Comparison of ENCODE assay signal across 11 cellular contexts in genomic region chr12:82012176-82012575, GRCh38.
"Had no signal": no experiment of that assay in that cellular context is flagged by ENCODE, and none has a peak within 500 bp of the region (broad histone marks: within the 10 kb centered on the region; RNA-seq: fewer than 3 reads in every experiment).

No MANE protein-coding gene starts in this region.

- H3K4me2 ChIP-seq: GM23338 had no signal

- H3K4me1 Mint-ChIP-seq: GM23338, H9 had no signal

- DNase-seq: GM23248, GOT3, H7, H9, HCEC 1CT, HFFc6 had no signal

- H3K27ac ChIP-seq: GM23248 had no signal

- H3K4me1 ChIP-seq: HAP-1 had no signal

- H3K9me3 Mint-ChIP-seq: GM23338, H9 had no signal

- FAIRE-seq: H1, H54 had no signal

- H3K4me3 ChIP-seq: GM23248, GM23338, HAP-1 had no signal

- H3K27ac Mint-ChIP-seq: GM23338, H9, HFFc6 had no signal

- H3K36me3 ChIP-seq: HAP-1 had no signal

- H2AFZ ChIP-seq: GM23248, GM23338 had no signal

- H3K9ac ChIP-seq: GM23248 had no signal

- H3K4me3 Mint-ChIP-seq: GM23338, H9, HFFc6 had no signal

- ATAC-seq: GM23338, HCT116 had no signal

- H3K9me3 ChIP-seq: HAP-1 had no signal
